In the genomic region with DNA sequence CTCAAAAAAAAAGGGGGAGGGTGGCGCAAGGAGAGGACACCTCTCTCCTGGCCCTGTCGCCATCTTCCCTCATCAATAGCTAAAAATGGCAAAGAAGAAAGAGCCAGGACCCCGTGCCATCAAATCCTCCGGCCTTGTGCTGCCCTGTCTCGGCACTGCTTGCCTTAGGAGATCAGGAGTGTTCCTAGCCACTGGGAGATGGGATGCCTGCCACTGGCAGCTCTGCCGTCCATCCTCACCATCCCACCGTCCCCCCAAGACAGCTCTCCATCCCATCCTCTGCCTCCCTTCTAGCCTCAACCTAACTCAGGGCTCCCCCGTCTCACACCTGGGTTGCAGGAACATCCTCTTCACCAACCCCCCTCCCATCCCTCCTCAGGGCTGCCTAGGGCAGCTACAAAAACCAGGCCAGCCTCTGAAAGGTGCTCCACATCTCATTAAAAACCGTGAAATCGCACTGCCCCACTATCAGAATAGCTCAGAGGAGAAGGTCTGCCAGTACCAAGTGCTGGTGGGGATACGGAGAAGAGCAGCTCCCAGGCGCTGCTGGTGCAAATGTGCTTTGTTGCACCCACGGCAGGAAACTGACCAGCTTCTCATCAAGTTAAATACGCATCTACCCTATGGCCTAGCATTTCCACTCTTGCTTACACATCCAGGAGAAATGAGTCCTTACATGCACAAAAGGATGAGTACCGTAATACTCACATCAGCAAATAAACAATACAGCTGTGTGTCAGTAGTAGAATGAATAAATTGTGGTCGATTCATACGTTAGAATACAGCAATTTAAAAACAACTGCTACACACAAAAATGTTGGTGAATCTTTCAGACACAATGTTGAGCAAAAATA, we compare ENCODE assay signal across 12 cellular contexts. TPM values are rescaled to one million over a fixed set of nuclear protein-coding genes. Genes with fewer than 3 reads are reported as not detected.
DNase-seq lines count a peak whose midpoint lies in the region; FAIRE-seq and TF ChIP-seq lines count a peak whose summit lies in the region.
"Had no signal": no experiment of that assay in that cellular context is flagged by ENCODE, and none has a peak within 500 bp of the region (broad histone marks: within the 10 kb centered on the region; RNA-seq: fewer than 3 reads in every experiment).

No MANE protein-coding gene starts in this region.

- no peaks in the 10 kb centered on the region for H4K20me1 ChIP-seq in smooth muscle cell (ENCODE audit: low read depth)

- DNase-seq in GM12891 (ENCODE audit: insufficient read length, low spot score) (no peak), RPMI7951 (ENCODE audit: low read depth) (peak; percentile 51), fibroblast of peridontal ligament (ENCODE audit: extremely low read depth) (peak; percentile 83), smooth muscle cell (lab: John Stamatoyannopoulos, UW; ENCODE audit: unreplicated experiment) (no peak), NCI-H1436 (lab: John Stamatoyannopoulos, UW) (no peak), SKM-1 (lab: John Stamatoyannopoulos, UW; ENCODE audit: unreplicated experiment) (no peak), lower leg skin (ENCODE audit: low spot score in 2 of 2) (no peak)
- DNase-seq: activated CD4-positive, alpha-beta T cell treated with anti-CD3 and anti-CD28 coated beads, Interleukin-2, amount 10 ng/mL, durations not matched to agents 24 days and 14 days; activated naive CD4-positive, alpha-beta T cell treated with anti-CD3 and anti-CD28 coated beads for 36 hours; effector CD4-positive, alpha-beta T cell; NCI-H2029 treated with DMSO at 0.1 percent for 48 hours; stimulated activated CD4-positive, alpha-beta T cell treated with anti-CD3 and anti-CD28 coated beads, Interleukin-2, amount 100 ng/mL, for 24 hours had no signal

- peak overlapping the region; percentile 40 for H3K9ac ChIP-seq in smooth muscle cell (ENCODE audit: low read depth)

- no peaks in the 10 kb centered on the region for H3K4me1 ChIP-seq in smooth muscle cell (ENCODE audit: low read depth)

- peaks cover 5% of the 10 kb centered on the region for H3F3A ChIP-seq in smooth muscle cell (ENCODE audit: low read depth)

- no peak for TF ChIP-seq CTCF in smooth muscle cell (IDR thresholded peaks at IDR 0.05; ENCODE audit: borderline replicate concordance, insufficient read depth, poor library complexity, severe bottlenecking)
- TF ChIP-seq CTCF in lower leg skin (IDR thresholded peaks at IDR 0.05): no peak

- H3K9me3 ChIP-seq in smooth muscle cell (replicated peaks; ENCODE audit: low read depth): no peaks in the 10 kb centered on the region

- peak overlapping the region; percentile 70 for H3K27ac ChIP-seq in smooth muscle cell (ENCODE audit: low read depth)

- H3K4me2 ChIP-seq in smooth muscle cell: no peak overlapping the region

- no peaks in the 10 kb centered on the region for H3K79me2 ChIP-seq in smooth muscle cell (ENCODE audit: low read depth)

- H3K4me3 ChIP-seq in smooth muscle cell (no peak overlapping the region), lower leg skin (ENCODE audit: low read depth, poor library complexity, severe bottlenecking) (no peak overlapping the region)

- H2AFZ ChIP-seq in smooth muscle cell (ENCODE audit: low read depth): no peak overlapping the region

- intact Hi-C loops in lower leg skin (cut with DNase I; ENCODE audit: low total_unique reads): no loop called here

- 85% methylated on average over 17 of the region's 17 CpGs for WGBS in smooth muscle cell (ENCODE audit: low lambda C conversion rate)
- 76 to 77% methylated on average over 17 of the region's 17 CpGs for WGBS in lower leg skin, 2 donors

- no peaks in the 10 kb centered on the region for H3K36me3 ChIP-seq in smooth muscle cell (ENCODE audit: low read depth)

- TF ChIP-seq POLR2A in GM12891 (IDR thresholded peaks at IDR 0.05; ENCODE audit: low read depth, low read length) (no peak), lower leg skin (IDR thresholded peaks at IDR 0.05) (no peak)

- peak; percentile 85 for FAIRE-seq in GM12891 (lab: Jason Lieb, UNC)

- no peaks in the 10 kb centered on the region for H3K27me3 ChIP-seq in smooth muscle cell (ENCODE audit: low read depth)

TF ChIP-seq in GM12891, 5 proteins besides CTCF, POLR2A, EP300 and RAD21:
- TF ChIP-seq TAF1 (IDR thresholded peaks at IDR 0.05; ENCODE audit: low read depth, low read length): no peak
- TF ChIP-seq POLR2AphosphoS5 (IDR thresholded peaks at IDR 0.05; ENCODE audit: low read depth, low read length): no peak
- no peak for TF ChIP-seq POU2F2 (IDR thresholded peaks at IDR 0.05; ENCODE audit: low read depth, low read length)
- no peak for TF ChIP-seq SPI1 (IDR thresholded peaks at IDR 0.05; ENCODE audit: low read depth, low read length)
- TF ChIP-seq PAX5 (IDR thresholded peaks at IDR 0.05; ENCODE audit: insufficient read depth, low read length, severe bottlenecking): no peak

RNA-seq across cellular contexts. Expression of a gene that starts 31.7 kb away (rescaled TPM):
- polyA plus RNA-seq in GM12891 (2012; ENCODE audit: low read depth, missing spikeins): 9.6 TPM
- total RNA-seq in RPMI7951 (2014; rRNA removed; shearing (Covaris generic)): 15.1 and 24.4 TPM in 2 replicates
- 10.8 and 13.5 TPM in 2 replicates for total RNA-seq in smooth muscle cell
- polyA plus RNA-seq in smooth muscle cell: 21.2 and 30.6 TPM in 2 replicates
- 10 to 100 TPM; 12.5 to 20.4 (median 16.2) TPM for total RNA-seq in lower leg skin

RNA-seq across cellular contexts. Expression of a gene that starts 47.2 kb away (rescaled TPM):
- not detected for polyA plus RNA-seq in GM12891 (2012; ENCODE audit: low read depth, missing spikeins)
- total RNA-seq in RPMI7951 (2014; rRNA removed; shearing (Covaris generic)): not detected in 2 replicates
- not detected in 2 replicates for total RNA-seq in smooth muscle cell
- 0.26 TPM in 1 of 2 replicates, not detected in the other for polyA plus RNA-seq in smooth muscle cell
- not detected for total RNA-seq in lower leg skin
- total RNA-seq: activated CD4-positive, alpha-beta T cell treated with anti-CD3 and anti-CD28 coated beads, Interleukin-2, amount 10 ng/mL, durations not matched to agents 24 days and 14 days; activated naive CD4-positive, alpha-beta T cell treated with anti-CD3 and anti-CD28 coated beads for 36 hours had no signal

Comparison
In these comparisons a context has a peak if more than half of its experiments do, and no peak if none do; other contexts are left out.
1. DNase-seq: peak in RPMI7951 (single experiment) and fibroblast of peridontal ligament (single experiment); none in GM12891 (single experiment), smooth muscle cell (single experiment), NCI-H1436 (single experiment), SKM-1 (single experiment) and lower leg skin (0 of 2).